In the genomic region with DNA sequence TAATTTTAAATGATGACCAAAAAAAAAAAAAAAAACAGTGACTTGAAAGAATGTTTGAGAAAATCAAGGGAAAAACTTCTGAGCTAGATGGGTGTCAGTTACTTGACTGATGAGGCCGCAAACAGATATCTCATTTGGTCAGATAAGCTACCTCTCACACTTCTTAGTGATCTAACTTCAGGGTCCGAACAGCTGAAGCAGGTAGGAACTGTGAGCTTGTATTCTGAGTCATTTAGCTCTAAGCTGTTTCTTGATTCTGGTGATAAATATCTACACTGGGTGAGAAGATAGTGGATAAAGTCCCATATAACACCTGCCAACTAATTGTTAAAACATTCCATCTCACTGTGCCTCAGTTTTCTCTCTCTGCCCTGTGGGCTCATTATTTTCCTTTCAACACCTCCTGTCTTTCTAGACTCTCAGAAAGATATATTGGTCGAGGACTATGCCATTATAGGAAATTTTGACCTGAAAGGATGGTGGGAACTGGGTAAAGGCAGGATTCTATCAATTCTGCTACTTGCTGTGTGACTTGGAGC, we compare ENCODE assay signal across 1 cellular context.
A peak's percentile ranks its signal among the peaks of the same experiment; 100 is the strongest.
TF ChIP-seq lines count a peak whose summit lies in the region.

No MANE protein-coding gene starts in this region.

TF ChIP-seq in GM12878, 131 proteins besides CTCF, POLR2A, EP300 and RAD21 (continued from another document):
- TF ChIP-seq, protein P1, sequence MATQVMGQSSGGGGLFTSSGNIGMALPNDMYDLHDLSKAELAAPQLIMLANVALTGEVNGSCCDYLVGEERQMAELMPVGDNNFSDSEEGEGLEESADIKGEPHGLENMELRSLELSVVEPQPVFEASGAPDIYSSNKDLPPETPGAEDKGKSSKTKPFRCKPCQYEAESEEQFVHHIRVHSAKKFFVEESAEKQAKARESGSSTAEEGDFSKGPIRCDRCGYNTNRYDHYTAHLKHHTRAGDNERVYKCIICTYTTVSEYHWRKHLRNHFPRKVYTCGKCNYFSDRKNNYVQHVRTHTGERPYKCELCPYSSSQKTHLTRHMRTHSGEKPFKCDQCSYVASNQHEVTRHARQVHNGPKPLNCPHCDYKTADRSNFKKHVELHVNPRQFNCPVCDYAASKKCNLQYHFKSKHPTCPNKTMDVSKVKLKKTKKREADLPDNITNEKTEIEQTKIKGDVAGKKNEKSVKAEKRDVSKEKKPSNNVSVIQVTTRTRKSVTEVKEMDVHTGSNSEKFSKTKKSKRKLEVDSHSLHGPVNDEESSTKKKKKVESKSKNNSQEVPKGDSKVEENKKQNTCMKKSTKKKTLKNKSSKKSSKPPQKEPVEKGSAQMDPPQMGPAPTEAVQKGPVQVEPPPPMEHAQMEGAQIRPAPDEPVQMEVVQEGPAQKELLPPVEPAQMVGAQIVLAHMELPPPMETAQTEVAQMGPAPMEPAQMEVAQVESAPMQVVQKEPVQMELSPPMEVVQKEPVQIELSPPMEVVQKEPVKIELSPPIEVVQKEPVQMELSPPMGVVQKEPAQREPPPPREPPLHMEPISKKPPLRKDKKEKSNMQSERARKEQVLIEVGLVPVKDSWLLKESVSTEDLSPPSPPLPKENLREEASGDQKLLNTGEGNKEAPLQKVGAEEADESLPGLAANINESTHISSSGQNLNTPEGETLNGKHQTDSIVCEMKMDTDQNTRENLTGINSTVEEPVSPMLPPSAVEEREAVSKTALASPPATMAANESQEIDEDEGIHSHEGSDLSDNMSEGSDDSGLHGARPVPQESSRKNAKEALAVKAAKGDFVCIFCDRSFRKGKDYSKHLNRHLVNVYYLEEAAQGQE (IDR thresholded peaks at IDR 0.05; ENCODE audit: low read depth, low read length): no peak
- TF ChIP-seq ZNF687 (IDR thresholded peaks at IDR 0.05) (no peak), LARP7 (IDR thresholded peaks at IDR 0.05) (no peak), ZSCAN29 (IDR thresholded peaks at IDR 0.05) (no peak), TCF3 (IDR thresholded peaks at IDR 0.05; ENCODE audit: borderline replicate concordance, insufficient read depth, low read depth, low read length) (0 out of 2 replicates have a peak, but pooled peaks have one; percentile 26), MYB (IDR thresholded peaks at IDR 0.05; ENCODE audit: borderline replicate concordance, low read depth, low read length) (no peak), RUNX3 (IDR thresholded peaks at IDR 0.05; ENCODE audit: low read length) (no peak), PML (IDR thresholded peaks at IDR 0.05; ENCODE audit: low read length) (0 out of 2 replicates have a peak, but pooled peaks have one; percentile 53), SMAD1 (IDR thresholded peaks at IDR 0.05; ENCODE audit: low read depth, partially characterized antibody) (no peak), POU2F2 (IDR thresholded peaks at IDR 0.05; ENCODE audit: borderline replicate concordance, low read depth, low read length) (no peak), ZNF384 (IDR thresholded peaks at IDR 0.05; ENCODE audit: borderline replicate concordance, low read depth, low read length) (0 out of 2 replicates have a peak, but pooled peaks have one; percentile 26), IKZF2 (IDR thresholded peaks at IDR 0.05) (no peak; a peak in 1 of 4 replicates), MTA2 (IDR thresholded peaks at IDR 0.05; ENCODE audit: low read depth) (no peak), CHD2 (IDR thresholded peaks at IDR 0.05; ENCODE audit: borderline replicate concordance, low read depth, low read length) (no peak), MAX (IDR thresholded peaks at IDR 0.05; ENCODE audit: low read depth, low read length) (no peak), IRF5 (IDR thresholded peaks at IDR 0.05; ENCODE audit: borderline replicate concordance) (no peak)
- TF ChIP-seq, protein P2, sequence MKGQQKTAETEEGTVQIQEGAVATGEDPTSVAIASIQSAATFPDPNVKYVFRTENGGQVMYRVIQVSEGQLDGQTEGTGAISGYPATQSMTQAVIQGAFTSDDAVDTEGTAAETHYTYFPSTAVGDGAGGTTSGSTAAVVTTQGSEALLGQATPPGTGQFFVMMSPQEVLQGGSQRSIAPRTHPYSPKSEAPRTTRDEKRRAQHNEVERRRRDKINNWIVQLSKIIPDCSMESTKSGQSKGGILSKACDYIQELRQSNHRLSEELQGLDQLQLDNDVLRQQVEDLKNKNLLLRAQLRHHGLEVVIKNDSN (IDR thresholded peaks at IDR 0.05; ENCODE audit: borderline replicate concordance, extremely low read length, insufficient read depth, low read depth, low read length): no peak
